In genomic region chr3:150545419-150546225, GRCh38 we compare ENCODE assay signal across 1 cellular context.
TF ChIP-seq lines count a peak whose summit lies in the region.

No MANE protein-coding gene starts in this region.

TF ChIP-seq in GM12878, 131 proteins besides CTCF, POLR2A, EP300 and RAD21:
- no peak for TF ChIP-seq HDAC6 (IDR thresholded peaks at IDR 0.05; ENCODE audit: unreplicated experiment)
- TF ChIP-seq SMAD1 (IDR thresholded peaks at IDR 0.05; ENCODE audit: low read depth, partially characterized antibody) = peak; percentile 14
- no peak for TF ChIP-seq EZH2 (IDR thresholded peaks at IDR 0.05; ENCODE audit: borderline replicate concordance, control insufficient read depth, low read depth, low read length)
- no peak for TF ChIP-seq ETV6 (conservative IDR thresholded peaks at IDR 0.05 in 1 of 2, IDR thresholded peaks at IDR 0.05 in 1 of 2; ENCODE audit: borderline replicate concordance in 1 of 2, low read depth in 1 of 2)
- TF ChIP-seq HDGF (IDR thresholded peaks at IDR 0.05) = 0 out of 2 replicates have a peak, but pooled peaks have one; percentile 40
- no peak for TF ChIP-seq MLLT1 (IDR thresholded peaks at IDR 0.05)
- TF ChIP-seq SMAD5 (IDR thresholded peaks at IDR 0.05; ENCODE audit: low read depth) = 0 out of 2 replicates have a peak, but pooled peaks have one; percentile 13
- 0 out of 2 replicates have a peak, but pooled peaks have one; percentile 0 for TF ChIP-seq SIN3A (IDR thresholded peaks at IDR 0.05; ENCODE audit: low read depth, low read length)
- peak; percentile 49 for TF ChIP-seq CREB1 (IDR thresholded peaks at IDR 0.05; ENCODE audit: low read depth)
- peak; percentile 5; the same call in 1 of the 2 replicates for TF ChIP-seq RUNX3 (IDR thresholded peaks at IDR 0.05; ENCODE audit: low read length)
- TF ChIP-seq CHD1 (IDR thresholded peaks at IDR 0.05; ENCODE audit: low read depth, low read length) = peak; percentile 75; the same call in 1 of the 2 replicates
TF ChIP-seq in GM12878: peak in this region for 7.
